14 cellular contexts compared by ENCODE assay signal in the genomic region with DNA sequence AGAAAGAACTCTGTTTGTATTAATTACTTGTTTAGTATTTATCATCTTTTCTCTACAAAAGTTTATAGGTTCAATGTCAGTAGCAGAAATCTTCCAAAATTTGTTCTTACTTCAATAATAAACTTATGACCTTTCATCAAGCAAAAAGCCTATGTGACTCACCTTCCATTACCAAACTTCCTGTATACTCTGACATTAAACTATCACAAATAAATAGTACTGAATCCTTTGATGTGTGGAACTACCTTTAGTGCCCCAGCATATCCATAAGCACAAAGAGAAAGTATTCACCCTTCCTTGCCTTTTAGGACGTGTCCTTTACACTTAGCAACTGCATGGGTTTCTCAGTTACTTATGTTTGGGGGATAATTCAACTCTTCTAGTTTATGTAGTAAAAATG.
"Had no signal": no experiment of that assay in that cellular context is flagged by ENCODE, and none has a peak within 500 bp of the region (broad histone marks: within the 10 kb centered on the region; RNA-seq: fewer than 3 reads in every experiment).

No MANE protein-coding gene starts in this region.

- H3K27ac ChIP-seq: esophagus muscularis mucosa, left lung, testis had no signal

- DNase-seq: activated CD4-positive, alpha-beta T cell treated with anti-CD3 and anti-CD28 coated beads for 48 hours; activated CD8-positive, alpha-beta memory T cell treated with anti-CD3 and anti-CD28 coated beads, Interleukin-2, amount 50 U/mL, for 48 hours; activated CD8-positive, alpha-beta T cell treated with anti-CD3 and anti-CD28 coated beads, Interleukin-2, amount 10 ng/mL, durations not matched to agents 7 days and 5 days; activated naive CD4-positive, alpha-beta T cell; central memory CD4-positive, alpha-beta T cell; foreskin melanocyte; head of caudate nucleus; left lung; stimulated activated CD4-positive, alpha-beta T cell treated with anti-CD3 and anti-CD28 coated beads, Interleukin-12 subunit alpha, Interleukin-12 subunit beta, amount 100 ng/mL, for 4 hours; stimulated activated CD4-positive, alpha-beta T cell treated with anti-CD3 and anti-CD28 coated beads, Interleukin-2, amount 100 ng/mL, for 48 hours; testis had no signal

- H3K27me3 ChIP-seq: esophagus muscularis mucosa, left lung, testis had no signal

- H3K27ac Mint-ChIP-seq: activated CD8-positive, alpha-beta T cell treated with anti-CD3 and anti-CD28 coated beads, Interleukin-2, amount 10 ng/mL, durations not matched to agents 7 days and 5 days; dendritic cell treated with granulocyte-macrophage colony-stimulating factor and Interleukin-4, amounts not matched to agents 40 ng/mL and 50 ng/mL, for 4 days; stimulated activated naive CD8-positive, alpha-beta T cell treated with anti-CD3 and anti-CD28 coated beads, Interleukin-15, Interleukin-2, amounts not matched to agents 100 ng/mL and 50 ng/mL, for 24 hours had no signal

- H3K4me1 ChIP-seq: esophagus muscularis mucosa, left lung, testis had no signal

- H3K9me3 ChIP-seq: testis had no signal

- H3K4me3 Mint-ChIP-seq: activated CD8-positive, alpha-beta T cell treated with anti-CD3 and anti-CD28 coated beads, Interleukin-2, amount 10 ng/mL, durations not matched to agents 7 days and 5 days; dendritic cell treated with granulocyte-macrophage colony-stimulating factor and Interleukin-4, amounts not matched to agents 40 ng/mL and 50 ng/mL, for 4 days; stimulated activated naive CD8-positive, alpha-beta T cell treated with anti-CD3 and anti-CD28 coated beads, Interleukin-15, Interleukin-2, amounts not matched to agents 100 ng/mL and 50 ng/mL, for 24 hours had no signal

- H3K4me3 ChIP-seq: esophagus muscularis mucosa, left lung, testis had no signal

- H3K27me3 Mint-ChIP-seq: dendritic cell treated with granulocyte-macrophage colony-stimulating factor and Interleukin-4, amounts not matched to agents 40 ng/mL and 50 ng/mL, for 4 days; stimulated activated naive CD8-positive, alpha-beta T cell treated with anti-CD3 and anti-CD28 coated beads, Interleukin-15, Interleukin-2, amounts not matched to agents 100 ng/mL and 50 ng/mL, for 24 hours had no signal

- ATAC-seq: activated CD8-positive, alpha-beta T cell treated with anti-CD3 and anti-CD28 coated beads, Interleukin-2, amount 10 ng/mL, durations not matched to agents 7 days and 5 days had no signal
